In genomic region chr1:115199416-115200132, GRCh38 we compare ENCODE assay signal across 1 cellular context.
TF ChIP-seq lines count a peak whose summit lies in the region.

No MANE protein-coding gene starts in this region.

TF ChIP-seq in IMR-90, 13 proteins besides CTCF, POLR2A, EP300 and RAD21 (continued from another document):
- no peak for TF ChIP-seq NFE2L2 (IDR thresholded peaks at IDR 0.05; ENCODE audit: low read depth, low read length)
